31 cellular contexts compared by ENCODE assay signal in the genomic region with DNA sequence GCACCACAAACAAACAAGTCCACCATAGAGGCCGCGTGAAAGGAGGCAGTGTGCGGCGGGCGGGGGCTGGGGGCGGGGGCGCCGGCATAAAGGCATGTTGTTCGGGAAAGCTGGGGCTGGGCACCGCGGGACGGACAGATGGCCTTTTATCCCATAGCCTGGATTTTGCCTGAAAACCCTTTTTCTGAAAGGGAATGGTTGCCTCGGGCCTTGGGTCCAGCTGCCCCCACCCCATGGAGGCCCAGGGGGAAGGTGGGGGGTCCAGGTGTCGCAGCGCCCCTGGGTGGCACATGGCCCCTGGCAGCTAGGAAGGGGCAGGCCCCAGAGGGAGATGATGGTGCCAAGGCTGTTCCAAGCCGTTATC. TPM values are rescaled to one million over a fixed set of nuclear protein-coding genes. Genes with fewer than 3 reads are reported as not detected.
DNase-seq lines count a peak whose midpoint lies in the region; ATAC-seq, FAIRE-seq and TF ChIP-seq lines count a peak whose summit lies in the region.
"Had no signal": no experiment of that assay in that cellular context is flagged by ENCODE, and none has a peak within 500 bp of the region (broad histone marks: within the 10 kb centered on the region; RNA-seq: fewer than 3 reads in every experiment).

No MANE protein-coding gene starts in this region.

- H3K27ac ChIP-seq in substantia nigra (ENCODE audit: low read depth, low read length, poor library complexity, severe bottlenecking): peak overlapping the region; percentile 97
- H3K27ac ChIP-seq in kidney (ENCODE audit: low read depth in 2 of 2, low read length in 2 of 2): no peak overlapping the region
- H3K27ac ChIP-seq: body of pancreas, parathyroid adenoma had no signal

- FAIRE-seq in kidney (lab: Jason Lieb, UNC): no peak
- FAIRE-seq: GM12891 had no signal

- no peak overlapping the region for H3K27ac Mint-ChIP-seq in glutamatergic neuron (ENCODE audit: unreplicated experiment)
- H3K27ac Mint-ChIP-seq in activated CD4-positive, alpha-beta T cell treated with anti-CD3 and anti-CD28 coated beads for 36 hours: no peak overlapping the region
- H3K27ac Mint-ChIP-seq: activated T-cell treated with anti-CD3 and anti-CD28 coated beads, Interleukin-2, amount 50 U/mL, for 72 hours; natural killer cell treated with Interleukin-12 subunit alpha and Interleukin-12 subunit beta and Interleukin-15 and Interleukin-18, amount 100 ng/mL, for 72 hours; type B pancreatic cell had no signal

- CTCF ChIA-PET in activated CD4-positive, alpha-beta T cell treated with anti-CD3 and anti-CD28 coated beads for 36 hours (lab: Charles Lee): no interaction called here

- H3K4me3 ChIP-seq in NT2/D1 (ENCODE audit: insufficient read length, low read depth): no peak overlapping the region
- no peak overlapping the region for H3K4me3 ChIP-seq in kidney (ENCODE audit: low read length in 2 of 2)
- H3K4me3 ChIP-seq: body of pancreas, gastroesophageal sphincter, mucosa of descending colon, stomach had no signal

- POLR2A ChIA-PET in activated CD4-positive, alpha-beta T cell treated with anti-CD3 and anti-CD28 coated beads for 36 hours (lab: Charles Lee): no interaction called here

- no peaks in the 10 kb centered on the region for H3K9me3 Mint-ChIP-seq in glutamatergic neuron (ENCODE audit: unreplicated experiment)
- H3K9me3 Mint-ChIP-seq in activated CD4-positive, alpha-beta T cell treated with anti-CD3 and anti-CD28 coated beads for 36 hours (ENCODE audit: low read depth): no peaks in the 10 kb centered on the region
- H3K9me3 Mint-ChIP-seq: activated T-cell treated with anti-CD3 and anti-CD28 coated beads, Interleukin-2, amount 50 U/mL, for 72 hours; CD8-positive, alpha-beta memory T cell; natural killer cell treated with Interleukin-12 subunit alpha and Interleukin-12 subunit beta and Interleukin-15 and Interleukin-18, amount 100 ng/mL, for 72 hours; type B pancreatic cell had no signal

- H3K4me1 ChIP-seq in NT2/D1 (ENCODE audit: insufficient read depth, insufficient read length) (peaks cover 10% of the 10 kb centered on the region), kidney (ENCODE audit: control insufficient read depth in 1 of 2, insufficient read depth in 1 of 2, low read depth in 1 of 2, low read length in 2 of 2) (peaks cover 0 to 2% of the 10 kb centered on the region in 2 donors)
- H3K4me1 ChIP-seq: BE2C, parathyroid adenoma had no signal

- H3K27me3 ChIP-seq in NT2/D1 (ENCODE audit: insufficient read depth, insufficient read length): no peaks in the 10 kb centered on the region
- H3K27me3 ChIP-seq: BE2C, body of pancreas, stomach had no signal

- no peak for ATAC-seq in HG02973 (IDR thresholded peaks at IDR 0.05; ENCODE audit: unreplicated experiment)
- no peak for ATAC-seq in activated CD4-positive, alpha-beta T cell treated with anti-CD3 and anti-CD28 coated beads for 36 hours
- ATAC-seq: activated CD4-positive, CD25-positive, alpha-beta regulatory T cell treated with anti-CD3 and anti-CD28 coated beads, Interleukin-2, amount 50 U/mL, for 24 hours; activated T-cell treated with anti-CD3 and anti-CD28 coated beads, Interleukin-2, amount 50 U/mL, for 72 hours; body of pancreas; gastroesophageal sphincter; mucosa of descending colon; natural killer cell treated with Interleukin-12 subunit alpha and Interleukin-12 subunit beta and Interleukin-15 and Interleukin-18, amount 100 ng/mL, for 72 hours; right cardiac atrium; Right ventricle myocardium inferior had no signal

- H3K36me3 ChIP-seq in NT2/D1 (ENCODE audit: insufficient read depth, insufficient read length, low read length) (no peaks in the 10 kb centered on the region), kidney (ENCODE audit: control insufficient read depth in 1 of 2, insufficient read depth in 2 of 2, low read length in 2 of 2) (no peaks in the 10 kb centered on the region)
- H3K36me3 ChIP-seq: BE2C, gastroesophageal sphincter, stomach had no signal

- no peaks in the 10 kb centered on the region for H3K36me3 Mint-ChIP-seq in glutamatergic neuron (ENCODE audit: unreplicated experiment)
- H3K36me3 Mint-ChIP-seq in activated CD4-positive, alpha-beta T cell treated with anti-CD3 and anti-CD28 coated beads for 36 hours (ENCODE audit: low read depth): no peaks in the 10 kb centered on the region
- H3K36me3 Mint-ChIP-seq: CD8-positive, alpha-beta memory T cell; natural killer cell treated with Interleukin-12 subunit alpha and Interleukin-12 subunit beta and Interleukin-15 and Interleukin-18, amount 100 ng/mL, for 72 hours; type B pancreatic cell had no signal

- DNase-seq in NT2/D1 (ENCODE audit: low read depth, low spot score): no peak
- peak; percentile 44 for DNase-seq in epidermal melanocyte (ENCODE audit: insufficient read length, low spot score)
- peak; percentile 39 for DNase-seq in middle frontal gyrus (ENCODE audit: extremely low spot score, low spot score)
- DNase-seq in substantia nigra (lab: John Stamatoyannopoulos, UW): peak in 47 of 49 donors; percentile 32 to 94 (median 80)
- no peak for DNase-seq in glutamatergic neuron
- no peak for DNase-seq in activated CD4-positive, alpha-beta T cell treated with anti-CD3 and anti-CD28 coated beads for 36 hours
- DNase-seq in kidney: no peak
- DNase-seq: activated CD4-positive, alpha-beta T cell treated with anti-CD3 and anti-CD28 coated beads, Interleukin-2, amount 50 U/mL, for 48 hours; activated T-cell treated with anti-CD3 and anti-CD28 coated beads, Interleukin-2, amount 50 U/mL, for 72 hours; BE2C; body of pancreas; CD8-positive, alpha-beta memory T cell; cerebellar nuclear complex; HCEC 1CT; IMR-90; NCI-H1417 treated with DMSO at 0.1 percent for 48 hours; NCI-H2029 treated with DMSO at 0.1 percent for 48 hours; NCI-H526; NK-92 treated with Interleukin-12 subunit alpha and Interleukin-12 subunit beta, amount 100 ng/mL, for 24 hours; right cardiac atrium; stimulated activated CD4-positive, alpha-beta T cell treated with anti-CD3 and anti-CD28 coated beads, Interleukin-2, amount 100 ng/mL, for 48 hours; stomach had no signal

- no peaks in the 10 kb centered on the region for H3K9me3 ChIP-seq in NT2/D1 (ENCODE audit: insufficient read depth, low read length)
- no peaks in the 10 kb centered on the region for H3K9me3 ChIP-seq in kidney (ENCODE audit: control insufficient read depth in 1 of 2, low read length in 2 of 2)
- H3K9me3 ChIP-seq: BE2C, body of pancreas, gastroesophageal sphincter, mucosa of descending colon, stomach had no signal

- TF ChIP-seq CTCF in glutamatergic neuron (IDR thresholded peaks at IDR 0.05; ENCODE audit: partially characterized antibody, unreplicated experiment) (no peak), kidney (IDR thresholded peaks at IDR 0.05; ENCODE audit: borderline replicate concordance, extremely low read depth, insufficient read depth) (no peak)

- H3K4me3 Mint-ChIP-seq in glutamatergic neuron (ENCODE audit: unreplicated experiment): no peak overlapping the region
- H3K4me3 Mint-ChIP-seq in activated CD4-positive, alpha-beta T cell treated with anti-CD3 and anti-CD28 coated beads for 36 hours: no peak overlapping the region
- H3K4me3 Mint-ChIP-seq: activated T-cell treated with anti-CD3 and anti-CD28 coated beads, Interleukin-2, amount 50 U/mL, for 72 hours; CD8-positive, alpha-beta memory T cell; natural killer cell treated with Interleukin-12 subunit alpha and Interleukin-12 subunit beta and Interleukin-15 and Interleukin-18, amount 100 ng/mL, for 72 hours; type B pancreatic cell had no signal

- intact Hi-C loops in activated CD4-positive, alpha-beta T cell treated with anti-CD3 and anti-CD28 coated beads for 36 hours (cut with DNase I, micrococcal nuclease): no loop called here
- intact Hi-C loops in kidney (cut with DNase I): no loop called here

- H3K4me1 Mint-ChIP-seq in glutamatergic neuron (ENCODE audit: low read depth, unreplicated experiment): no peaks in the 10 kb centered on the region
- H3K4me1 Mint-ChIP-seq in activated CD4-positive, alpha-beta T cell treated with anti-CD3 and anti-CD28 coated beads for 36 hours: no peaks in the 10 kb centered on the region
- H3K4me1 Mint-ChIP-seq: CD8-positive, alpha-beta memory T cell had no signal

- H3K27me3 Mint-ChIP-seq in glutamatergic neuron (ENCODE audit: unreplicated experiment): no peaks in the 10 kb centered on the region
- no peaks in the 10 kb centered on the region for H3K27me3 Mint-ChIP-seq in activated CD4-positive, alpha-beta T cell treated with anti-CD3 and anti-CD28 coated beads for 36 hours

- H3K9ac ChIP-seq in NT2/D1 (ENCODE audit: insufficient read length, low read depth): peak overlapping the region; percentile 59
- no peak overlapping the region for H3K9ac ChIP-seq in kidney (ENCODE audit: low read length in 2 of 2)
- H3K9ac ChIP-seq: parathyroid adenoma had no signal

RNA-seq across cellular contexts. Expression of gene FA2H, which starts 25.9 kb away (rescaled TPM):
- total RNA-seq in glutamatergic neuron (ENCODE audit: unreplicated experiment) (not detected), kidney (4.2 TPM)
- not detected for total RNA-seq in activated CD4-positive, alpha-beta T cell treated with anti-CD3 and anti-CD28 coated beads for 36 hours
- polyA plus RNA-seq in kidney (ENCODE audit: insufficient read depth, low read depth, low replicate concordance): 10.3 TPM
- total RNA-seq: activated T-cell treated with anti-CD3 and anti-CD28 coated beads, Interleukin-2, amount 50 U/mL, for 72 hours; CD8-positive, alpha-beta memory T cell; IMR-90; natural killer cell treated with Interleukin-12 subunit alpha and Interleukin-12 subunit beta and Interleukin-15 and Interleukin-18, amount 100 ng/mL, for 72 hours had no signal
- polyA plus RNA-seq: CD8-positive, alpha-beta memory T cell; IMR-90 had no signal

RNA-seq across cellular contexts. Expression of gene MLKL, which starts 48.0 kb away (rescaled TPM):
- total RNA-seq in glutamatergic neuron (ENCODE audit: unreplicated experiment) (not detected), kidney (19.4 TPM)
- total RNA-seq in activated CD4-positive, alpha-beta T cell treated with anti-CD3 and anti-CD28 coated beads for 36 hours: 10 to 100 TPM; 30.3 TPM
- polyA plus RNA-seq in kidney (ENCODE audit: insufficient read depth, low read depth, low replicate concordance): 7.3 TPM

Comparison
In these comparisons a context has a peak if more than half of its experiments do, and no peak if none do; other contexts are left out.
1. DNase-seq: peak in epidermal melanocyte (single experiment), middle frontal gyrus (single experiment) and substantia nigra (47 of 49); none in NT2/D1 (single experiment), glutamatergic neuron (single experiment), activated CD4-positive, alpha-beta T cell treated with anti-CD3 and anti-CD28 coated beads for 36 hours (single experiment) and kidney (single experiment).
2. RNA of gene MLKL, which starts 48.0 kb away (total RNA-seq): 30.3 TPM in activated CD4-positive, alpha-beta T cell treated with anti-CD3 and anti-CD28 coated beads for 36 hours and 19.4 TPM in kidney (single experiment); not detected in glutamatergic neuron (single experiment); every median in the first group is over 10 times any median in the second.